ENCODE assay signal across 9 cellular contexts in genomic region chr4:106315476-106315967, GRCh38. TPM values are rescaled to one million over a fixed set of nuclear protein-coding genes. Genes with fewer than 3 reads are reported as not detected.
DNase-seq lines count a peak whose midpoint lies in the region; ATAC-seq and TF ChIP-seq lines count a peak whose summit lies in the region.
"Had no signal": no experiment of that assay in that cellular context is flagged by ENCODE, and none has a peak within 500 bp of the region (broad histone marks: within the 10 kb centered on the region; RNA-seq: fewer than 3 reads in every experiment).

No MANE protein-coding gene starts in this region.

- H4K20me1 ChIP-seq in OCI-LY1 (ENCODE audit: insufficient read depth, low read length) = no peaks in the 10 kb centered on the region

- H3K36me3 ChIP-seq in OCI-LY1 (ENCODE audit: insufficient read depth, low read length) (peaks cover 13% of the 10 kb centered on the region), suprapubic skin (no peaks in the 10 kb centered on the region)

- H3K9me3 Mint-ChIP-seq in memory B cell = no peaks in the 10 kb centered on the region
- H3K9me3 Mint-ChIP-seq: T-helper 1 cell treated with Interleukin-12 subunit alpha and Interleukin-12 subunit beta and Interleukin-4 antibody, amounts not matched to agents 30 μg/mL and 1 μg/mL, for 36 hours had no signal

- H3K4me1 Mint-ChIP-seq in memory B cell = peaks cover 21% of the 10 kb centered on the region

- no peaks in the 10 kb centered on the region; the same call in 1 of the 2 replicates for H3F3A ChIP-seq in OCI-LY1 (ENCODE audit: insufficient read depth, low read length)

- no peaks in the 10 kb centered on the region for H3K27me3 ChIP-seq in OCI-LY1 (ENCODE audit: insufficient read depth, low read length)
- H3K27me3 ChIP-seq in suprapubic skin = no peaks in the 10 kb centered on the region

- no peaks in the 10 kb centered on the region for H3K27me3 Mint-ChIP-seq in memory B cell

- H3K9me2 ChIP-seq in OCI-LY1 (ENCODE audit: low read depth, low read length) = no peaks in the 10 kb centered on the region

- no peak overlapping the region for H3K4me3 Mint-ChIP-seq in memory B cell
- H3K4me3 Mint-ChIP-seq: T-helper 1 cell treated with Interleukin-12 subunit alpha and Interleukin-12 subunit beta and Interleukin-4 antibody, amounts not matched to agents 30 μg/mL and 1 μg/mL, for 36 hours had no signal

- WGBS in suprapubic skin = 0% methylated on average over 10 of the region's 13 CpGs

- H3K4me3 ChIP-seq in AG10803 (ENCODE audit: low read length) (peak overlapping the region; percentile 93), OCI-LY1 (ENCODE audit: low read depth, low read length, poor library complexity, severe bottlenecking) (peak overlapping the region; percentile 88), suprapubic skin (peak overlapping the region; percentile 81)

- no peak for TF ChIP-seq EP300 in suprapubic skin (IDR thresholded peaks at IDR 0.05)

- no peak for TF ChIP-seq POLR2A in suprapubic skin (IDR thresholded peaks at IDR 0.05)

- DNase-seq in AG10803 (ENCODE audit: low read depth) (peak; percentile 57), memory B cell (ENCODE audit: low spot score in 2 of 2) (peak in 1 of 2 donors; percentile 38), suprapubic skin (ENCODE audit: low spot score in 2 of 2) (peak in 1 of 2 donors; percentile 59), NCI-H2171 treated with DMSO at 0.1 percent for 48 hours (lab: John Stamatoyannopoulos, UW) (no peak)
- peak; percentile 48 for DNase-seq in central memory CD4-positive, alpha-beta T cell

- H3K4me1 ChIP-seq in OCI-LY1 (ENCODE audit: insufficient read depth, low read length, severe bottlenecking) (peaks cover 30% of the 10 kb centered on the region), suprapubic skin (peaks cover 43% of the 10 kb centered on the region)

- H3K4me2 ChIP-seq in OCI-LY1 (ENCODE audit: low read length) = peak overlapping the region; percentile 86

- H3K36me3 Mint-ChIP-seq in memory B cell = peaks cover 6% of the 10 kb centered on the region

- no peaks in the 10 kb centered on the region for H3K9me3 ChIP-seq in OCI-LY1 (ENCODE audit: low read length)
- H3K9me3 ChIP-seq in suprapubic skin = no peaks in the 10 kb centered on the region

- H3K79me2 ChIP-seq in OCI-LY1 (ENCODE audit: insufficient read depth, low read length) = peaks cover 49% of the 10 kb centered on the region

- H3K27ac Mint-ChIP-seq in memory B cell = no peak overlapping the region
- H3K27ac Mint-ChIP-seq: T-helper 1 cell treated with Interleukin-12 subunit alpha and Interleukin-12 subunit beta and Interleukin-4 antibody, amounts not matched to agents 30 μg/mL and 1 μg/mL, for 36 hours had no signal

- peak overlapping the region; percentile 71 for H3K27ac ChIP-seq in OCI-LY1 (ENCODE audit: low read depth, low read length, poor library complexity, severe bottlenecking)
- H3K27ac ChIP-seq in suprapubic skin = peak overlapping the region; percentile 98

- peak overlapping the region; percentile 91 for H3K9ac ChIP-seq in OCI-LY1 (ENCODE audit: low read length)

- no peak overlapping the region for H2AFZ ChIP-seq in OCI-LY1 (ENCODE audit: low read length)

- TF ChIP-seq CTCF in AG10803 (conservative IDR thresholded peaks at IDR 0.05; ENCODE audit: low read length) (no peak), OCI-LY1 (IDR thresholded peaks at IDR 0.05; ENCODE audit: low read length) (no peak), suprapubic skin (IDR thresholded peaks at IDR 0.05) (no peak)

- peak; percentile 12 for ATAC-seq in GM18519 (IDR thresholded peaks at IDR 0.05; ENCODE audit: low FRiP score, unreplicated experiment)
- ATAC-seq in HG03045 (IDR thresholded peaks at IDR 0.05; ENCODE audit: unreplicated experiment) = peak; percentile 30
- ATAC-seq in memory B cell (ENCODE audit: low read depth) = peak; percentile 12

RNA-seq across cellular contexts. Expression of gene TBCK, which starts 0.5 kb away (rescaled TPM):
- total RNA-seq in suprapubic skin = 10 to 100 TPM; 23.3 to 47.7 (median 34.2) TPM

RNA-seq across cellular contexts. Expression of gene AIMP1, which starts 0.8 kb away (rescaled TPM):
- 10 to 100 TPM; 17.0 to 26.6 (median 20.5) TPM for total RNA-seq in suprapubic skin

RNA-seq across cellular contexts. Expression of gene GIMD1, which starts 53.1 kb away (rescaled TPM):
- total RNA-seq in suprapubic skin = not detected
